In the genomic region with DNA sequence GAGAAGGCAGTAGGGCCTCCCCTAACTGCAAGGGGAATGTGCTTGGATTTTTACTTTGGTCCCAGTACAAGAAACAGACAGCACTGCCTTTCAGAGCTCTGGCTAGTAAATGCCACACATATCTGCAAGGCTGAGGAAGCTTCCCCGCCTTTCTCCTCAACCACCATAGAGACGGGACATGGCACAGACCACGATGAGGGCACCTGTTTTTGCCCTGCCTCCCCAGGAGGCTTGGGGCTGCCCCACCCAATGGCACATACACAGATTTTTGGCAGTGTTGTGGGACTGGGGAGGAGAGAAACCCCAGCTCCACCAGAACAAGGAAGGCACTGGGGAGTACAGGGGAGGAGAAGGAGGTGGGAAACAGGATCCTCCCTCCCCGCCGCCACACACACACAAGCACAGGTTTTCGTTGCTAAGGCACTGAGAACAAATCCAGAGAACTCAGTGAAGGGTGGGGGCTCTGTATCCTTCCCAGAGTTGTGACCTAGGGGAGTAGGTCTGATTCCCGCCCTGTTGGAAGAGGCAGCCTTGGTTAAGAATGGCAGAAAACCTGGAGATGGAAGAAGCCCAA, we compare ENCODE assay signal across 2 cellular contexts.
TF ChIP-seq lines count a peak whose summit lies in the region.

No MANE protein-coding gene starts in this region.

TF ChIP-seq in HCT116, 20 proteins besides CTCF, POLR2A, EP300 and RAD21:
- TF ChIP-seq ZNF274 (IDR thresholded peaks at IDR 0.05; ENCODE audit: low read depth, low read length) (no peak), JUND (IDR thresholded peaks at IDR 0.05) (no peak)

TF ChIP-seq in HepG2, 621 proteins besides CTCF, POLR2A, EP300 and RAD21:
- TF ChIP-seq SP4 (CRISPR knock-in tag; IDR thresholded peaks at IDR 0.05) (0 out of 2 replicates have a peak, but pooled peaks have one; percentile 30), ARNT2 (CRISPR knock-in tag; IDR thresholded peaks at IDR 0.05; ENCODE audit: low read depth) (0 out of 2 replicates have a peak, but pooled peaks have one; percentile 25), ZSCAN25 (CRISPR knock-in tag; IDR thresholded peaks at IDR 0.05) (no peak), FOXA1 (IDR thresholded peaks at IDR 0.05) (no peak), FOXA1 (CRISPR knock-in tag; IDR thresholded peaks at IDR 0.05) (peak; percentile 1; the same call in 1 of the 2 replicates), NR3C1 (CRISPR knock-in tag; IDR thresholded peaks at IDR 0.05) (no peak), DNMT1 (CRISPR knock-in tag; IDR thresholded peaks at IDR 0.05) (no peak), POLR2G (IDR thresholded peaks at IDR 0.05; ENCODE audit: low read depth, low read length) (0 out of 2 replicates have a peak, but pooled peaks have one; percentile 20), RBM22 (optimal IDR thresholded peaks at IDR 0.05; ENCODE audit: low read length) (peak; percentile 12), NCOA2 (CRISPR knock-in tag; IDR thresholded peaks at IDR 0.05) (no peak), IRX3 (CRISPR knock-in tag; IDR thresholded peaks at IDR 0.05; ENCODE audit: borderline replicate concordance, low read depth) (no peak), NR2F1 (CRISPR knock-in tag; IDR thresholded peaks at IDR 0.05) (no peak)
- TF ChIP-seq, protein P1, sequence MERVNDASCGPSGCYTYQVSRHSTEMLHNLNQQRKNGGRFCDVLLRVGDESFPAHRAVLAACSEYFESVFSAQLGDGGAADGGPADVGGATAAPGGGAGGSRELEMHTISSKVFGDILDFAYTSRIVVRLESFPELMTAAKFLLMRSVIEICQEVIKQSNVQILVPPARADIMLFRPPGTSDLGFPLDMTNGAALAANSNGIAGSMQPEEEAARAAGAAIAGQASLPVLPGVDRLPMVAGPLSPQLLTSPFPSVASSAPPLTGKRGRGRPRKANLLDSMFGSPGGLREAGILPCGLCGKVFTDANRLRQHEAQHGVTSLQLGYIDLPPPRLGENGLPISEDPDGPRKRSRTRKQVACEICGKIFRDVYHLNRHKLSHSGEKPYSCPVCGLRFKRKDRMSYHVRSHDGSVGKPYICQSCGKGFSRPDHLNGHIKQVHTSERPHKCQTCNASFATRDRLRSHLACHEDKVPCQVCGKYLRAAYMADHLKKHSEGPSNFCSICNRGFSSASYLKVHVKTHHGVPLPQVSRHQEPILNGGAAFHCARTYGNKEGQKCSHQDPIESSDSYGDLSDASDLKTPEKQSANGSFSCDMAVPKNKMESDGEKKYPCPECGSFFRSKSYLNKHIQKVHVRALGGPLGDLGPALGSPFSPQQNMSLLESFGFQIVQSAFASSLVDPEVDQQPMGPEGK (CRISPR knock-in tag; IDR thresholded peaks at IDR 0.05), result peak; percentile 20; the same call in 1 of the 2 replicates
- TF ChIP-seq, protein P2, sequence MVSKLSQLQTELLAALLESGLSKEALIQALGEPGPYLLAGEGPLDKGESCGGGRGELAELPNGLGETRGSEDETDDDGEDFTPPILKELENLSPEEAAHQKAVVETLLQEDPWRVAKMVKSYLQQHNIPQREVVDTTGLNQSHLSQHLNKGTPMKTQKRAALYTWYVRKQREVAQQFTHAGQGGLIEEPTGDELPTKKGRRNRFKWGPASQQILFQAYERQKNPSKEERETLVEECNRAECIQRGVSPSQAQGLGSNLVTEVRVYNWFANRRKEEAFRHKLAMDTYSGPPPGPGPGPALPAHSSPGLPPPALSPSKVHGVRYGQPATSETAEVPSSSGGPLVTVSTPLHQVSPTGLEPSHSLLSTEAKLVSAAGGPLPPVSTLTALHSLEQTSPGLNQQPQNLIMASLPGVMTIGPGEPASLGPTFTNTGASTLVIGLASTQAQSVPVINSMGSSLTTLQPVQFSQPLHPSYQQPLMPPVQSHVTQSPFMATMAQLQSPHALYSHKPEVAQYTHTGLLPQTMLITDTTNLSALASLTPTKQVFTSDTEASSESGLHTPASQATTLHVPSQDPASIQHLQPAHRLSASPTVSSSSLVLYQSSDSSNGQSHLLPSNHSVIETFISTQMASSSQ (IDR thresholded peaks at IDR 0.05; ENCODE audit: low read depth), result no peak
- TF ChIP-seq, protein P2 (CRISPR knock-in tag; IDR thresholded peaks at IDR 0.05; ENCODE audit: borderline replicate concordance), result peak; percentile 25; the same call in 1 of the 2 replicates
- TF ChIP-seq, protein P3, sequence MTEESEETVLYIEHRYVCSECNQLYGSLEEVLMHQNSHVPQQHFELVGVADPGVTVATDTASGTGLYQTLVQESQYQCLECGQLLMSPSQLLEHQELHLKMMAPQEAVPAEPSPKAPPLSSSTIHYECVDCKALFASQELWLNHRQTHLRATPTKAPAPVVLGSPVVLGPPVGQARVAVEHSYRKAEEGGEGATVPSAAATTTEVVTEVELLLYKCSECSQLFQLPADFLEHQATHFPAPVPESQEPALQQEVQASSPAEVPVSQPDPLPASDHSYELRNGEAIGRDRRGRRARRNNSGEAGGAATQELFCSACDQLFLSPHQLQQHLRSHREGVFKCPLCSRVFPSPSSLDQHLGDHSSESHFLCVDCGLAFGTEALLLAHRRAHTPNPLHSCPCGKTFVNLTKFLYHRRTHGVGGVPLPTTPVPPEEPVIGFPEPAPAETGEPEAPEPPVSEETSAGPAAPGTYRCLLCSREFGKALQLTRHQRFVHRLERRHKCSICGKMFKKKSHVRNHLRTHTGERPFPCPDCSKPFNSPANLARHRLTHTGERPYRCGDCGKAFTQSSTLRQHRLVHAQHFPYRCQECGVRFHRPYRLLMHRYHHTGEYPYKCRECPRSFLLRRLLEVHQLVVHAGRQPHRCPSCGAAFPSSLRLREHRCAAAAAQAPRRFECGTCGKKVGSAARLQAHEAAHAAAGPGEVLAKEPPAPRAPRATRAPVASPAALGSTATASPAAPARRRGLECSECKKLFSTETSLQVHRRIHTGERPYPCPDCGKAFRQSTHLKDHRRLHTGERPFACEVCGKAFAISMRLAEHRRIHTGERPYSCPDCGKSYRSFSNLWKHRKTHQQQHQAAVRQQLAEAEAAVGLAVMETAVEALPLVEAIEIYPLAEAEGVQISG (CRISPR knock-in tag; IDR thresholded peaks at IDR 0.05), result no peak
- TF ChIP-seq, protein P4, sequence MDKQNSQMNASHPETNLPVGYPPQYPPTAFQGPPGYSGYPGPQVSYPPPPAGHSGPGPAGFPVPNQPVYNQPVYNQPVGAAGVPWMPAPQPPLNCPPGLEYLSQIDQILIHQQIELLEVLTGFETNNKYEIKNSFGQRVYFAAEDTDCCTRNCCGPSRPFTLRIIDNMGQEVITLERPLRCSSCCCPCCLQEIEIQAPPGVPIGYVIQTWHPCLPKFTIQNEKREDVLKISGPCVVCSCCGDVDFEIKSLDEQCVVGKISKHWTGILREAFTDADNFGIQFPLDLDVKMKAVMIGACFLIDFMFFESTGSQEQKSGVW (CRISPR knock-in tag; IDR thresholded peaks at IDR 0.05; ENCODE audit: borderline replicate concordance), result no peak
- TF ChIP-seq, protein P5, sequence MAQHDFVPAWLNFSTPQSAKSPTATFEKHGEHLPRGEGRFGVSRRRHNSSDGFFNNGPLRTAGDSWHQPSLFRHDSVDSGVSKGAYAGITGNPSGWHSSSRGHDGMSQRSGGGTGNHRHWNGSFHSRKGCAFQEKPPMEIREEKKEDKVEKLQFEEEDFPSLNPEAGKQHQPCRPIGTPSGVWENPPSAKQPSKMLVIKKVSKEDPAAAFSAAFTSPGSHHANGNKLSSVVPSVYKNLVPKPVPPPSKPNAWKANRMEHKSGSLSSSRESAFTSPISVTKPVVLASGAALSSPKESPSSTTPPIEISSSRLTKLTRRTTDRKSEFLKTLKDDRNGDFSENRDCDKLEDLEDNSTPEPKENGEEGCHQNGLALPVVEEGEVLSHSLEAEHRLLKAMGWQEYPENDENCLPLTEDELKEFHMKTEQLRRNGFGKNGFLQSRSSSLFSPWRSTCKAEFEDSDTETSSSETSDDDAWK (CRISPR knock-in tag; IDR thresholded peaks at IDR 0.05), result no peak
- TF ChIP-seq, protein P6, sequence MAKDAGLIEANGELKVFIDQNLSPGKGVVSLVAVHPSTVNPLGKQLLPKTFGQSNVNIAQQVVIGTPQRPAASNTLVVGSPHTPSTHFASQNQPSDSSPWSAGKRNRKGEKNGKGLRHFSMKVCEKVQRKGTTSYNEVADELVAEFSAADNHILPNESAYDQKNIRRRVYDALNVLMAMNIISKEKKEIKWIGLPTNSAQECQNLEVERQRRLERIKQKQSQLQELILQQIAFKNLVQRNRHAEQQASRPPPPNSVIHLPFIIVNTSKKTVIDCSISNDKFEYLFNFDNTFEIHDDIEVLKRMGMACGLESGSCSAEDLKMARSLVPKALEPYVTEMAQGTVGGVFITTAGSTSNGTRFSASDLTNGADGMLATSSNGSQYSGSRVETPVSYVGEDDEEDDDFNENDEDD (CRISPR knock-in tag; IDR thresholded peaks at IDR 0.05; ENCODE audit: borderline replicate concordance), result 0 out of 2 replicates have a peak, but pooled peaks have one; percentile 21
